ENCODE assay signal across 1 cellular context in the genomic region with DNA sequence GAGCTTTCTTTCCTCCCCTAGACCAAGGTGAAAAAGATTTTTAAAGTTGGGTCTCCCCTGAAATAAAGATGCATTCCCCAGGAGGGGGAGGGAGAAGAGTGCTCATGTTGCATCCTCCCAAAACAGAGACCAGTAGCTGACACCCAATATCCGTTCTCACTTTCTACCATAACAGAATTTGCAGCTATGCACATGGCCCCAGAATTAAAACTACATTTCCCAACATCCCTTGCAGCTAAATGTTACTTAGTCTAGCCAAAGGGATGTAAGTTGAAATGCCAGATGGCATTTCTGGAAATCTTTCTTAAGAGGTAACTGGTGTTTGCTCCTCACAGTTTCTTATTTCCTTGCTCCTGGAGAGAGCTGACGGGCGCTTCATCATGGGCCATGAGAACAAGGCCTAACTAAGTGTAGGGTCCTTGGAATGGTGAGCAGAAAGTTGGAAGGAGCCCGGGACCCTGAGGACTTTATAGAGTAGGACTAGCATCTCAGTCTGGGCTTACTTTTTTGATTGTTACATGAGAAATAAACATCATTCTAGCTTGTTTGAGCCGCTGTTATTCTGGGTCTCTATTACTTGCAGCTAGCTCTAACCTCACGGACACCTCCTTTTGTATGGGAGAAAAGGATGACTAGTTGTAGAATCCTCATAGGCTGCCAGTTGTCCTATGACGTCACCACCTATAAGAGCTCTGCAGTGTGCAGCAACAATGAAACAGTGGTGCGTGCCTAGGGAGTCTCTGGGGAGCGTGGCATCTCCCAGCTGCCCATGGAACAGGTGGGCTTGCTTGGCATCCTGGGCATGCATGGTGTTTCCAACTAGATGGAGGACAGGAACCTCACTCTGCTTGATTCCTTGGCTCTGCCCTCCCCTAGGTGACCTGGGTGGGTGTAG.
A peak's percentile ranks its signal among the peaks of the same experiment; 100 is the strongest.
TF ChIP-seq lines count a peak whose summit lies in the region.

No MANE protein-coding gene starts in this region.

TF ChIP-seq in GM12878, 131 proteins besides CTCF, POLR2A, EP300 and RAD21:
- peak; percentile 60 for TF ChIP-seq SIX5 (IDR thresholded peaks at IDR 0.05; ENCODE audit: low read depth, low read length, severe bottlenecking)
- TF ChIP-seq HCFC1 (IDR thresholded peaks at IDR 0.05; ENCODE audit: low read length), result 0 out of 2 replicates have a peak, but pooled peaks have one; percentile 15
- TF ChIP-seq RUNX3 (IDR thresholded peaks at IDR 0.05; ENCODE audit: low read length), result no peak
